In the genomic region with DNA sequence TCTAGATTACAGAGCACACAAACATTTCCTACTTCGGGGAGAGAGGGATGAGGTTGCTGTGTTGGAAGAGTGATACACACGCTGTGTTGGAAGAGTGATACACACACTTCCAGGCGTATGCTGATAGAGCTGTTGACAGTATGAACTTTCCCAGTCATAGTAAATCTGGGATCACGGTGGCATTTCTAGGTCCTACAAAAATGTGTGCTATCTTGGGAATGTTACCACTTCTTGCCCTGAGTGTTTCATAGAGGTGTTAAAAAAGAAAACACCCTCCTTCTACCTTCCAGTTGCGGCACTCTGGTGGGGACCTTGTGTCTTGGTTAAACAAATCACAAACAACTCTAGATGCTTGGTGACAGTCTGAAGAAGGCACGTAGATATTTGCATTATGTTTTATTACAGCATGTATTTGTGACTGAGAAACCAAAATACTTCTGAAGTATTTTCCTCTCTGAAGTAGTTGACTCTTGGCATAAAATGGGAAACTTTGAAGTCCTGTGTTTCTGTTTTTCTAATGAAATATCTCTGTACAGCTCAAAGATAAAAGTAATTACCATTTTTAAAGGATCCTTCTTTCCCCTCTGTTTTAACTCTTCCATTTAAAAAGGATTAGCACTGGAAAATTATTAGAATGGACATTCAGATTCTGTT, we compare ENCODE assay signal across 1 cellular context.
TF ChIP-seq lines count a peak whose summit lies in the region.

No MANE protein-coding gene starts in this region.

TF ChIP-seq in GM23338, 12 proteins besides CTCF, POLR2A, EP300 and RAD21 (continued from another document):
- TF ChIP-seq CREB1 (CRISPR knock-in tag; IDR thresholded peaks at IDR 0.05; ENCODE audit: low read depth) (no peak), STAT1 (IDR thresholded peaks at IDR 0.05; ENCODE audit: unreplicated experiment) (no peak), JUNB (IDR thresholded peaks at IDR 0.05; ENCODE audit: unreplicated experiment) (no peak)
- TF ChIP-seq, protein P1, sequence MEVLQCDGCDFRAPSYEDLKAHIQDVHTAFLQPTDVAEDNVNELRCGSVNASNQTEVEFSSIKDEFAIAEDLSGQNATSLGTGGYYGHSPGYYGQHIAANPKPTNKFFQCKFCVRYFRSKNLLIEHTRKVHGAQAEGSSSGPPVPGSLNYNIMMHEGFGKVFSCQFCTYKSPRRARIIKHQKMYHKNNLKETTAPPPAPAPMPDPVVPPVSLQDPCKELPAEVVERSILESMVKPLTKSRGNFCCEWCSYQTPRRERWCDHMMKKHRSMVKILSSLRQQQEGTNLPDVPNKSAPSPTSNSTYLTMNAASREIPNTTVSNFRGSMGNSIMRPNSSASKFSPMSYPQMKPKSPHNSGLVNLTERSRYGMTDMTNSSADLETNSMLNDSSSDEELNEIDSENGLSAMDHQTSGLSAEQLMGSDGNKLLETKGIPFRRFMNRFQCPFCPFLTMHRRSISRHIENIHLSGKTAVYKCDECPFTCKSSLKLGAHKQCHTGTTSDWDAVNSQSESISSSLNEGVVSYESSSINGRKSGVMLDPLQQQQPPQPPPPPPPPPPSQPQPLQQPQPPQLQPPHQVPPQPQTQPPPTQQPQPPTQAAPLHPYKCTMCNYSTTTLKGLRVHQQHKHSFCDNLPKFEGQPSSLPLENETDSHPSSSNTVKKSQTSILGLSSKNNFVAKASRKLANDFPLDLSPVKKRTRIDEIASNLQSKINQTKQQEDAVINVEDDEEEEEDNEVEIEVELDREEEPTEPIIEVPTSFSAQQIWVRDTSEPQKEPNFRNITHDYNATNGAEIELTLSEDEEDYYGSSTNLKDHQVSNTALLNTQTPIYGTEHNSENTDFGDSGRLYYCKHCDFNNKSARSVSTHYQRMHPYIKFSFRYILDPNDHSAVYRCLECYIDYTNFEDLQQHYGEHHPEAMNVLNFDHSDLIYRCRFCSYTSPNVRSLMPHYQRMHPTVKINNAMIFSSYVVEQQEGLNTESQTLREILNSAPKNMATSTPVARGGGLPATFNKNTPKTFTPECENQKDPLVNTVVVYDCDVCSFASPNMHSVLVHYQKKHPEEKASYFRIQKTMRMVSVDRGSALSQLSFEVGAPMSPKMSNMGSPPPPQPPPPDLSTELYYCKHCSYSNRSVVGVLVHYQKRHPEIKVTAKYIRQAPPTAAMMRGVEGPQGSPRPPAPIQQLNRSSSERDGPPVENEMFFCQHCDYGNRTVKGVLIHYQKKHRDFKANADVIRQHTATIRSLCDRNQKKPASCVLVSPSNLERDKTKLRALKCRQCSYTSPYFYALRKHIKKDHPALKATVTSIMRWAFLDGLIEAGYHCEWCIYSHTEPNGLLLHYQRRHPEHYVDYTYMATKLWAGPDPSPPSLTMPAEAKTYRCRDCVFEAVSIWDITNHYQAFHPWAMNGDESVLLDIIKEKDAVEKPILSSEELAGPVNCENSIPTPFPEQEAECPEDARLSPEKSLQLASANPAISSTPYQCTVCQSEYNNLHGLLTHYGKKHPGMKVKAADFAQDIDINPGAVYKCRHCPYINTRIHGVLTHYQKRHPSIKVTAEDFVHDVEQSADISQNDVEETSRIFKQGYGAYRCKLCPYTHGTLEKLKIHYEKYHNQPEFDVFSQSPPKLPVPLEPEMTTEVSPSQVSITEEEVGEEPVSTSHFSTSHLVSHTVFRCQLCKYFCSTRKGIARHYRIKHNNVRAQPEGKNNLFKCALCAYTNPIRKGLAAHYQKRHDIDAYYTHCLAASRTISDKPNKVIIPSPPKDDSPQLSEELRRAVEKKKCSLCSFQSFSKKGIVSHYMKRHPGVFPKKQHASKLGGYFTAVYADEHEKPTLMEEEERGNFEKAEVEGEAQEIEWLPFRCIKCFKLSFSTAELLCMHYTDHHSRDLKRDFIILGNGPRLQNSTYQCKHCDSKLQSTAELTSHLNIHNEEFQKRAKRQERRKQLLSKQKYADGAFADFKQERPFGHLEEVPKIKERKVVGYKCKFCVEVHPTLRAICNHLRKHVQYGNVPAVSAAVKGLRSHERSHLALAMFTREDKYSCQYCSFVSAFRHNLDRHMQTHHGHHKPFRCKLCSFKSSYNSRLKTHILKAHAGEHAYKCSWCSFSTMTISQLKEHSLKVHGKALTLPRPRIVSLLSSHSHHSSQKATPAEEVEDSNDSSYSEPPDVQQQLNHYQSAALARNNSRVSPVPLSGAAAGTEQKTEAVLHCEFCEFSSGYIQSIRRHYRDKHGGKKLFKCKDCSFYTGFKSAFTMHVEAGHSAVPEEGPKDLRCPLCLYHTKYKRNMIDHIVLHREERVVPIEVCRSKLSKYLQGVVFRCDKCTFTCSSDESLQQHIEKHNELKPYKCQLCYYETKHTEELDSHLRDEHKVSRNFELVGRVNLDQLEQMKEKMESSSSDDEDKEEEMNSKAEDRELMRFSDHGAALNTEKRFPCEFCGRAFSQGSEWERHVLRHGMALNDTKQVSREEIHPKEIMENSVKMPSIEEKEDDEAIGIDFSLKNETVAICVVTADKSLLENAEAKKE (CRISPR knock-in tag; IDR thresholded peaks at IDR 0.05) = no peak
- TF ChIP-seq, protein P2, sequence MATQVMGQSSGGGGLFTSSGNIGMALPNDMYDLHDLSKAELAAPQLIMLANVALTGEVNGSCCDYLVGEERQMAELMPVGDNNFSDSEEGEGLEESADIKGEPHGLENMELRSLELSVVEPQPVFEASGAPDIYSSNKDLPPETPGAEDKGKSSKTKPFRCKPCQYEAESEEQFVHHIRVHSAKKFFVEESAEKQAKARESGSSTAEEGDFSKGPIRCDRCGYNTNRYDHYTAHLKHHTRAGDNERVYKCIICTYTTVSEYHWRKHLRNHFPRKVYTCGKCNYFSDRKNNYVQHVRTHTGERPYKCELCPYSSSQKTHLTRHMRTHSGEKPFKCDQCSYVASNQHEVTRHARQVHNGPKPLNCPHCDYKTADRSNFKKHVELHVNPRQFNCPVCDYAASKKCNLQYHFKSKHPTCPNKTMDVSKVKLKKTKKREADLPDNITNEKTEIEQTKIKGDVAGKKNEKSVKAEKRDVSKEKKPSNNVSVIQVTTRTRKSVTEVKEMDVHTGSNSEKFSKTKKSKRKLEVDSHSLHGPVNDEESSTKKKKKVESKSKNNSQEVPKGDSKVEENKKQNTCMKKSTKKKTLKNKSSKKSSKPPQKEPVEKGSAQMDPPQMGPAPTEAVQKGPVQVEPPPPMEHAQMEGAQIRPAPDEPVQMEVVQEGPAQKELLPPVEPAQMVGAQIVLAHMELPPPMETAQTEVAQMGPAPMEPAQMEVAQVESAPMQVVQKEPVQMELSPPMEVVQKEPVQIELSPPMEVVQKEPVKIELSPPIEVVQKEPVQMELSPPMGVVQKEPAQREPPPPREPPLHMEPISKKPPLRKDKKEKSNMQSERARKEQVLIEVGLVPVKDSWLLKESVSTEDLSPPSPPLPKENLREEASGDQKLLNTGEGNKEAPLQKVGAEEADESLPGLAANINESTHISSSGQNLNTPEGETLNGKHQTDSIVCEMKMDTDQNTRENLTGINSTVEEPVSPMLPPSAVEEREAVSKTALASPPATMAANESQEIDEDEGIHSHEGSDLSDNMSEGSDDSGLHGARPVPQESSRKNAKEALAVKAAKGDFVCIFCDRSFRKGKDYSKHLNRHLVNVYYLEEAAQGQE (IDR thresholded peaks at IDR 0.05; ENCODE audit: unreplicated experiment) = no peak
- TF ChIP-seq, protein P3, sequence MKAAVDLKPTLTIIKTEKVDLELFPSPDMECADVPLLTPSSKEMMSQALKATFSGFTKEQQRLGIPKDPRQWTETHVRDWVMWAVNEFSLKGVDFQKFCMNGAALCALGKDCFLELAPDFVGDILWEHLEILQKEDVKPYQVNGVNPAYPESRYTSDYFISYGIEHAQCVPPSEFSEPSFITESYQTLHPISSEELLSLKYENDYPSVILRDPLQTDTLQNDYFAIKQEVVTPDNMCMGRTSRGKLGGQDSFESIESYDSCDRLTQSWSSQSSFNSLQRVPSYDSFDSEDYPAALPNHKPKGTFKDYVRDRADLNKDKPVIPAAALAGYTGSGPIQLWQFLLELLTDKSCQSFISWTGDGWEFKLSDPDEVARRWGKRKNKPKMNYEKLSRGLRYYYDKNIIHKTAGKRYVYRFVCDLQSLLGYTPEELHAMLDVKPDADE (IDR thresholded peaks at IDR 0.05) = no peak
